9 cellular contexts compared by ENCODE assay signal in the genomic region with DNA sequence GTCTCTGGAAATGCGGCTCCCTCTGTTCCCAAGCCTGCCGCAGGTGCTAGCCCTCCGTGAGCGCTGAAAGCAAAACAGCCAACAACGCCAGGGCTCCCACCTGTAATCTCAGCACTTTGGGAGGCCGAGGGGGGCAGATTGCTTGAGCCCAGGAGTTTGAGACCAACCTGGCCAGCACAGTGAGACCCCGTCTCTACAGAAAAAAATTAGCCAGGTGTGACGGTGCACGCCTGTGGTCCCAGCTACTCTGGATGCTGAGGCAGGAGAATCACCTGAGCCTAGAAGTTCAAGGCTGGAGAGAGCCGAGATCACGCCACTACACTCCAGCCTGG. TPM values are rescaled to one million over a fixed set of nuclear protein-coding genes. Genes with fewer than 3 reads are reported as not detected.
DNase-seq lines count a peak whose midpoint lies in the region; ATAC-seq, FAIRE-seq and TF ChIP-seq lines count a peak whose summit lies in the region.
"Had no signal": no experiment of that assay in that cellular context is flagged by ENCODE, and none has a peak within 500 bp of the region (broad histone marks: within the 10 kb centered on the region; RNA-seq: fewer than 3 reads in every experiment).

No MANE protein-coding gene starts in this region.

- FAIRE-seq in pancreas (lab: Jason Lieb, UNC) (no peak), GM12891 (lab: Jason Lieb, UNC) (no peak)

- no peaks in the 10 kb centered on the region for H4K20me1 ChIP-seq in fibroblast of lung (ENCODE audit: control insufficient read depth, extremely low read depth, insufficient read depth, low read length)

- no peak for ATAC-seq in pancreas
- no peak for ATAC-seq in GM21786 (IDR thresholded peaks at IDR 0.05; ENCODE audit: unreplicated experiment)

- H3K27ac ChIP-seq in fibroblast of lung (ENCODE audit: insufficient read depth, low read length): peak overlapping the region; percentile 100
- peak overlapping the region; percentile 98 to 100 (median 99) for H3K27ac ChIP-seq in pancreas

- no peaks in the 10 kb centered on the region for H3K27me3 ChIP-seq in BE2C
- no peaks in the 10 kb centered on the region for H3K27me3 ChIP-seq in fibroblast of lung (ENCODE audit: control insufficient read depth, insufficient read depth, low read length)
- no peaks in the 10 kb centered on the region for H3K27me3 ChIP-seq in pancreas

- peak overlapping the region; percentile 94 for H3K9ac ChIP-seq in fibroblast of lung (ENCODE audit: insufficient read depth, low read length)

- TF ChIP-seq POLR2A in NB4 (IDR thresholded peaks at IDR 0.05; ENCODE audit: extremely low read depth, insufficient read length) (no peak), GM12891 (IDR thresholded peaks at IDR 0.05; ENCODE audit: low read depth, low read length) (no peak)

- peak overlapping the region; percentile 87 for H3K4me2 ChIP-seq in fibroblast of lung (ENCODE audit: extremely low read depth, insufficient read depth, low read length)

- intact Hi-C loops in pancreas (cut with DNase I): no loop called here

- TF ChIP-seq CTCF in BE2C (IDR thresholded peaks at IDR 0.05; ENCODE audit: low read depth, low read length): no peak
- no peak for TF ChIP-seq CTCF in NB4 (IDR thresholded peaks at IDR 0.05; ENCODE audit: low read depth, low read length)
- TF ChIP-seq CTCF in fibroblast of lung (conservative IDR thresholded peaks at IDR 0.05 in 1 of 2, IDR thresholded peaks at IDR 0.05 in 1 of 2; ENCODE audit: low read depth in 1 of 2, low read length in 2 of 2): no peak
- no peak for TF ChIP-seq CTCF in pancreas (IDR thresholded peaks at IDR 0.05)

- in situ Hi-C loops in KBM-7 (cut with MboI; ENCODE audit: low pct_unique_long_range_greater_than_20kb, low sequenced_read_pairs): loop anchor here (10.0 kb wide), 1 partner anchor 52 kb away; no protein-coding TSS in a partner anchor

- H3K36me3 ChIP-seq in BE2C (no peaks in the 10 kb centered on the region), fibroblast of lung (ENCODE audit: control insufficient read depth, insufficient read depth, low read length) (no peaks in the 10 kb centered on the region), pancreas (no peaks in the 10 kb centered on the region)

- H3K4me1 ChIP-seq in BE2C: peaks cover 15% of the 10 kb centered on the region
- H3K4me1 ChIP-seq in fibroblast of lung (ENCODE audit: control insufficient read depth, extremely low read depth, insufficient read depth, low read length): peaks cover 9% of the 10 kb centered on the region
- peaks cover 0 to 13% (median 6%) of the 10 kb centered on the region in 3 donors for H3K4me1 ChIP-seq in pancreas

- no peaks in the 10 kb centered on the region for H3K79me2 ChIP-seq in fibroblast of lung (ENCODE audit: control insufficient read depth, insufficient read depth, low read length)

- peak overlapping the region; percentile 52 for H3K4me3 ChIP-seq in BE2C (ENCODE audit: low read depth, low read length)
- peak overlapping the region; percentile 52 for H3K4me3 ChIP-seq in NB4 (ENCODE audit: low read depth, low read length)
- H3K4me3 ChIP-seq in fibroblast of lung (replicated peaks in 1 of 4; ENCODE audit: control extremely low read depth in 1 of 4, insufficient read depth in 1 of 4, low read depth in 3 of 4, low read length in 4 of 4): peak overlapping the region; percentile 25 to 60 (median 56)
- H3K4me3 ChIP-seq in pancreas: peak overlapping the region; percentile 21 to 61 (median 53)

- WGBS in pancreas, 2 donors: 12 to 13% methylated on average over 11 of the region's 11 CpGs

- DNase-seq in BE2C (no peak), NB4 (ENCODE audit: low read depth) (no peak), fibroblast of lung (ENCODE audit: low read depth in 2 of 2) (no peak), pancreas (no peak), GM12891 (ENCODE audit: insufficient read length, low spot score) (no peak), MV-4-11 (lab: John Stamatoyannopoulos, UW) (no peak), KBM-7 (no peak)
- DNase-seq: NCI-H1930 had no signal

- H2AFZ ChIP-seq in fibroblast of lung (ENCODE audit: low read length): no peak overlapping the region

- H3K9me3 ChIP-seq in BE2C (no peaks in the 10 kb centered on the region), fibroblast of lung (ENCODE audit: control insufficient read depth, insufficient read depth, low read depth, low read length) (no peaks in the 10 kb centered on the region), pancreas (no peaks in the 10 kb centered on the region)

TF ChIP-seq in GM12891, 5 proteins besides CTCF, POLR2A, EP300 and RAD21:
- TF ChIP-seq SPI1 (IDR thresholded peaks at IDR 0.05; ENCODE audit: low read depth, low read length): no peak
- TF ChIP-seq TAF1 (IDR thresholded peaks at IDR 0.05; ENCODE audit: low read depth, low read length): no peak
- no peak for TF ChIP-seq POLR2AphosphoS5 (IDR thresholded peaks at IDR 0.05; ENCODE audit: low read depth, low read length)
- TF ChIP-seq POU2F2 (IDR thresholded peaks at IDR 0.05; ENCODE audit: low read depth, low read length): no peak
- no peak for TF ChIP-seq PAX5 (IDR thresholded peaks at IDR 0.05; ENCODE audit: insufficient read depth, low read length, severe bottlenecking)
TF ChIP-seq in GM12891: peak in this region for 0.

RNA-seq across cellular contexts. Expression of gene PTMA, which starts 41.3 kb away (rescaled TPM):
- 1,938 TPM for polyA plus RNA-seq in BE2C (2012; ENCODE audit: insufficient read depth, insufficient read length, low read depth)
- total RNA-seq in fibroblast of lung (481 and 664 TPM in 2 replicates), pancreas (100 to 1,000 TPM; 319 to 600 (median 503) TPM)
- polyA plus RNA-seq in fibroblast of lung (650 and 1,032 TPM in 2 replicates), pancreas (100 to 1,000 TPM; 627 to 751 TPM)
- 819 and 1,107 TPM in 2 replicates for polyA plus RNA-seq in fibroblast of lung (2012)
- 34.8 and 35.0 TPM in 2 replicates for polyA minus RNA-seq in fibroblast of lung (ENCODE audit: low replicate concordance)
- polyA plus RNA-seq in GM12891 (2012; ENCODE audit: low read depth, missing spikeins): 1,598 TPM
